8 cellular contexts compared by ENCODE assay signal in genomic region chr7:55086413-55087201, GRCh38.
DNase-seq lines count a peak whose midpoint lies in the region; ATAC-seq and TF ChIP-seq lines count a peak whose summit lies in the region.

No MANE protein-coding gene starts in this region.

- peaks cover 84% of the 10 kb centered on the region for H3K79me2 ChIP-seq in SK-N-SH (ENCODE audit: insufficient read depth)

- H3K4me2 ChIP-seq in SK-N-SH = peak overlapping the region; percentile 88

- H2AFZ ChIP-seq in SK-N-SH (ENCODE audit: low read depth) = no peak overlapping the region

- peak overlapping the region; percentile 44 to 62 for H3K4me3 ChIP-seq in SK-N-SH (ENCODE audit: low read depth in 2 of 2, low read length in 1 of 2)
- H3K4me3 ChIP-seq in skeletal muscle cell (ENCODE audit: low read depth, low read length) = peak overlapping the region; percentile 37

- no peaks in the 10 kb centered on the region for H3K9me2 ChIP-seq in SK-N-SH

- DNase-seq in AG09319 (ENCODE audit: extremely low read depth, low read depth) = peak; percentile 53
- DNase-seq in SK-N-SH = peak; percentile 57
- peak; percentile 92 for DNase-seq in fibroblast of peridontal ligament (ENCODE audit: extremely low read depth)
- DNase-seq in skeletal muscle cell (ENCODE audit: low read depth) = peak; percentile 77
- no peak for DNase-seq in NCI-H345 treated with DMSO at 0.1 percent for 48 hours (lab: John Stamatoyannopoulos, UW; ENCODE audit: unreplicated experiment)
- DNase-seq in cerebellum (ENCODE audit: low spot score) = no peak

- POLR2A ChIA-PET in SK-N-SH (lab: Yijun Ruan, JAX) = no interaction called here

- TF ChIP-seq CTCF in AG09319 (IDR thresholded peaks at IDR 0.05; ENCODE audit: low read depth, low read length) (no peak), SK-N-SH (IDR thresholded peaks at IDR 0.05) (no peak; the same call in none of the 2 replicates)

- no peak for TF ChIP-seq RAD21 in SK-N-SH (IDR thresholded peaks at IDR 0.05; ENCODE audit: low read length)

- CTCF ChIA-PET in SK-N-SH (lab: Yijun Ruan, JAX) = interaction anchor here (0.9 to 4.5 kb wide), 5 partner anchors 13 to 168 kb away, joined by 3 to 35 read pairs (median 4); no protein-coding TSS in a partner anchor

- peak; percentile 51 to 82; a peak in 3 of 4 replicates for TF ChIP-seq EP300 in SK-N-SH (IDR thresholded peaks at IDR 0.05; ENCODE audit: borderline replicate concordance in 1 of 2, low read depth in 1 of 2, low read length in 1 of 2)

- peak overlapping the region; percentile 91 to 99 for H3K27ac ChIP-seq in SK-N-SH (ENCODE audit: low read depth in 2 of 2, low read length in 1 of 2)

- H3F3A ChIP-seq in SK-N-SH (replicated peaks; ENCODE audit: insufficient read depth) = peaks cover 50% of the 10 kb centered on the region

- peaks cover 4% of the 10 kb centered on the region; the same call in 1 of the 2 replicates for H4K20me1 ChIP-seq in SK-N-SH (ENCODE audit: insufficient read depth)

- no peaks in the 10 kb centered on the region for H3K9me3 ChIP-seq in SK-N-SH

- no peaks in the 10 kb centered on the region for H3K27me3 ChIP-seq in SK-N-SH (ENCODE audit: insufficient read depth)

- H3K4me1 ChIP-seq in SK-N-SH (ENCODE audit: control insufficient read depth in 1 of 2, insufficient read depth in 2 of 2, low read depth in 1 of 2, low read length in 1 of 2) = peaks cover 43 to 56% of the 10 kb centered on the region in 2 experiments

- peaks cover 0 to 26% of the 10 kb centered on the region in 2 experiments for H3K36me3 ChIP-seq in SK-N-SH (replicated peaks in 1 of 2; ENCODE audit: control insufficient read depth in 1 of 2, insufficient read depth in 2 of 2, low read length in 1 of 2)

- peak overlapping the region; percentile 77; the same call in 1 of the 2 replicates for H3K9ac ChIP-seq in SK-N-SH

- ATAC-seq in GM18858 (IDR thresholded peaks at IDR 0.05; ENCODE audit: unreplicated experiment) (peak; percentile 70), HG03025 (IDR thresholded peaks at IDR 0.05; ENCODE audit: low FRiP score, unreplicated experiment) (peak; percentile 42)

- WGBS in SK-N-SH (ENCODE audit: low lambda C conversion rate) = 10% methylated on average over 18 of the region's 18 CpGs

TF ChIP-seq in SK-N-SH, 30 proteins besides CTCF, POLR2A, EP300 and RAD21:
- TF ChIP-seq MEF2A (IDR thresholded peaks at IDR 0.05; ENCODE audit: borderline replicate concordance, low read depth) (peak; percentile 83), MXI1 (IDR thresholded peaks at IDR 0.05; ENCODE audit: low read depth, low read length) (no peak), POLR2AphosphoS5 (IDR thresholded peaks at IDR 0.05; ENCODE audit: low read depth, low read length) (peak; percentile 33; the same call in 1 of the 2 replicates), YY1 (IDR thresholded peaks at IDR 0.05; ENCODE audit: low read depth) (0 out of 2 replicates have a peak, but pooled peaks have one; percentile 30), RXRA (IDR thresholded peaks at IDR 0.05; ENCODE audit: borderline replicate concordance, low read depth) (peak; percentile 68; the same call in 1 of the 2 replicates), FOSL2 (IDR thresholded peaks at IDR 0.05; ENCODE audit: borderline replicate concordance, low read depth) (peak; percentile 52), NRF1 (IDR thresholded peaks at IDR 0.05; ENCODE audit: low read depth, low read length) (no peak), FOXM1 (IDR thresholded peaks at IDR 0.05; ENCODE audit: low read depth) (peak; percentile 29), SIN3A (IDR thresholded peaks at IDR 0.05; ENCODE audit: borderline replicate concordance, low read depth, low read length) (no peak), TEAD4 (IDR thresholded peaks at IDR 0.05; ENCODE audit: borderline replicate concordance, insufficient read depth) (peak; percentile 55; the same call in 1 of the 2 replicates), GABPA (IDR thresholded peaks at IDR 0.05; ENCODE audit: low read depth) (peak; percentile 40; the same call in 1 of the 2 replicates), PBX3 (IDR thresholded peaks at IDR 0.05) (peak; percentile 92), TCF12 (IDR thresholded peaks at IDR 0.05) (peak; percentile 82), TAF1 (IDR thresholded peaks at IDR 0.05; ENCODE audit: borderline replicate concordance, low read depth, low read length) (0 out of 2 replicates have a peak, but pooled peaks have one; percentile 16), ELF1 (IDR thresholded peaks at IDR 0.05) (peak; percentile 48; the same call in 1 of the 2 replicates), JUND (IDR thresholded peaks at IDR 0.05) (peak; percentile 76), REST (IDR thresholded peaks at IDR 0.05; ENCODE audit: low read depth, low read length) (0 out of 2 replicates have a peak, but pooled peaks have one; percentile 8), NFIC (IDR thresholded peaks at IDR 0.05; ENCODE audit: borderline replicate concordance) (peak; percentile 94), RCOR1 (IDR thresholded peaks at IDR 0.05; ENCODE audit: low read length) (no peak)
- TF ChIP-seq, protein P1, sequence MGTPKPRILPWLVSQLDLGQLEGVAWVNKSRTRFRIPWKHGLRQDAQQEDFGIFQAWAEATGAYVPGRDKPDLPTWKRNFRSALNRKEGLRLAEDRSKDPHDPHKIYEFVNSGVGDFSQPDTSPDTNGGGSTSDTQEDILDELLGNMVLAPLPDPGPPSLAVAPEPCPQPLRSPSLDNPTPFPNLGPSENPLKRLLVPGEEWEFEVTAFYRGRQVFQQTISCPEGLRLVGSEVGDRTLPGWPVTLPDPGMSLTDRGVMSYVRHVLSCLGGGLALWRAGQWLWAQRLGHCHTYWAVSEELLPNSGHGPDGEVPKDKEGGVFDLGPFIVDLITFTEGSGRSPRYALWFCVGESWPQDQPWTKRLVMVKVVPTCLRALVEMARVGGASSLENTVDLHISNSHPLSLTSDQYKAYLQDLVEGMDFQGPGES (IDR thresholded peaks at IDR 0.05; ENCODE audit: low read depth, low read length) = no peak
- TF ChIP-seq, protein P2, sequence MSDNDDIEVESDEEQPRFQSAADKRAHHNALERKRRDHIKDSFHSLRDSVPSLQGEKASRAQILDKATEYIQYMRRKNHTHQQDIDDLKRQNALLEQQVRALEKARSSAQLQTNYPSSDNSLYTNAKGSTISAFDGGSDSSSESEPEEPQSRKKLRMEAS (IDR thresholded peaks at IDR 0.05; ENCODE audit: low read depth) = peak; percentile 83; the same call in 1 of the 2 replicates
- TF ChIP-seq, protein P3, sequence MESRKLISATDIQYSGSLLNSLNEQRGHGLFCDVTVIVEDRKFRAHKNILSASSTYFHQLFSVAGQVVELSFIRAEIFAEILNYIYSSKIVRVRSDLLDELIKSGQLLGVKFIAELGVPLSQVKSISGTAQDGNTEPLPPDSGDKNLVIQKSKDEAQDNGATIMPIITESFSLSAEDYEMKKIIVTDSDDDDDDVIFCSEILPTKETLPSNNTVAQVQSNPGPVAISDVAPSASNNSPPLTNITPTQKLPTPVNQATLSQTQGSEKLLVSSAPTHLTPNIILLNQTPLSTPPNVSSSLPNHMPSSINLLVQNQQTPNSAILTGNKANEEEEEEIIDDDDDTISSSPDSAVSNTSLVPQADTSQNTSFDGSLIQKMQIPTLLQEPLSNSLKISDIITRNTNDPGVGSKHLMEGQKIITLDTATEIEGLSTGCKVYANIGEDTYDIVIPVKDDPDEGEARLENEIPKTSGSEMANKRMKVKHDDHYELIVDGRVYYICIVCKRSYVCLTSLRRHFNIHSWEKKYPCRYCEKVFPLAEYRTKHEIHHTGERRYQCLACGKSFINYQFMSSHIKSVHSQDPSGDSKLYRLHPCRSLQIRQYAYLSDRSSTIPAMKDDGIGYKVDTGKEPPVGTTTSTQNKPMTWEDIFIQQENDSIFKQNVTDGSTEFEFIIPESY (IDR thresholded peaks at IDR 0.05; ENCODE audit: borderline replicate concordance, low read depth) = peak; percentile 47; the same call in 1 of the 2 replicates

Comparison
In these comparisons a context has a peak if more than half of its experiments do, and no peak if none do; other contexts are left out.
1. DNase-seq: peak in AG09319 (single experiment), SK-N-SH (single experiment), fibroblast of peridontal ligament (single experiment) and skeletal muscle cell (single experiment); none in NCI-H345 treated with DMSO at 0.1 percent for 48 hours (single experiment) and cerebellum (single experiment).